ENCODE assay signal across 8 cellular contexts in the genomic region with DNA sequence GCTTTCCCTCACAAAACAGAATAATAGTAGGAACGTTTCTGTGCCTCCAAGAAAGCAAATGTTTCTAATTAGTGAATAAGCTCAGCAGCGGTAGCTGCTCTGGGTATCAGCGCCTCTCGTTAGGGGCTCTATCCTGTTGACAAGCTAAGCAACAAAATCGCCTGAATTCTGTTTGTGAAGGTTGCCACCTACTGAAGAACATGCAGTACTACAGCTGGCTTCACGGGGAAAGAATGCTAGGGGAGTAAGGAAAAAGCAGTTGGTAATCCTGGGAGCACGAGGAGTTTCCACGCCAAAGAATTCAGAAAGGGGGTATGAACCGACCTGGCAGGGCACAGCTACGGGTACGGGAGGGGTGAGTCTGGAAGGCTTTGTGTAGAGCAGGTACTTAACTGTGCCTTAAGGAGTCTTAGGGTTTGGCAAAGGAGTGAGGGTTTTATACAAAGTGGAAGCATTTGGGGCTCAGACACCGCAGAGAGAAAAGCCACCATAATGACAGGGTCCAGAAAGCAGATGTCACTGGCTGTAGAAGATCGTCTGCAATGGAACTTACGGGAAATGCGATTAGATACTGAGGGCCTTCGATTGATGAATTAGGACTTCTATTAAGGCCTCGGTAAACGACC.
A peak's percentile ranks its signal among the peaks of the same experiment; 100 is the strongest.
DNase-seq lines count a peak whose midpoint lies in the region; ATAC-seq and TF ChIP-seq lines count a peak whose summit lies in the region.

No MANE protein-coding gene starts in this region.

- DNase-seq in ELF-1 (ENCODE audit: low read depth, low spot score) (peak; percentile 87), HuH-7.5 (ENCODE audit: low spot score) (peak; percentile 36), OCI-M1 (lab: John Stamatoyannopoulos, UW) (peak; percentile 68), foreskin fibroblast (peak; percentile 71 to 89), posterior vena cava (ENCODE audit: low spot score) (no peak)
- peak; percentile 36 to 52 for DNase-seq in activated T-cell treated with anti-CD3 and anti-CD28 coated beads, Interleukin-2, amount 50 U/mL, for 72 hours

- intact Hi-C loops in posterior vena cava (cut with DNase I) = no loop called here

- no peaks in the 10 kb centered on the region for H3K36me3 Mint-ChIP-seq in activated T-cell treated with anti-CD3 and anti-CD28 coated beads, Interleukin-2, amount 50 U/mL, for 72 hours (ENCODE audit: insufficient read depth in 2 of 2)

- peak; percentile 93 for ATAC-seq in GM21619 (IDR thresholded peaks at IDR 0.05; ENCODE audit: unreplicated experiment)
- ATAC-seq in activated T-cell treated with anti-CD3 and anti-CD28 coated beads, Interleukin-2, amount 50 U/mL, for 72 hours (replicated peaks in 1 of 2) = peak; percentile 71 to 75

- no peak overlapping the region for H3K27ac Mint-ChIP-seq in activated T-cell treated with anti-CD3 and anti-CD28 coated beads, Interleukin-2, amount 50 U/mL, for 72 hours

- H3K9me3 Mint-ChIP-seq in activated T-cell treated with anti-CD3 and anti-CD28 coated beads, Interleukin-2, amount 50 U/mL, for 72 hours = no peaks in the 10 kb centered on the region

- peak overlapping the region in 1 of 2 donors; percentile 16 for H3K4me3 Mint-ChIP-seq in activated T-cell treated with anti-CD3 and anti-CD28 coated beads, Interleukin-2, amount 50 U/mL, for 72 hours

- H3K4me3 ChIP-seq in foreskin fibroblast (ENCODE audit: low read depth in 1 of 2, low read length in 2 of 2) (peak overlapping the region; percentile 34 to 47), neuron (ENCODE audit: low read length) (peak overlapping the region; percentile 24)

- no peaks in the 10 kb centered on the region for H3K27me3 ChIP-seq in neuron (ENCODE audit: insufficient read depth, low read length)

- H3K9me3 ChIP-seq in neuron (ENCODE audit: low read length) = no peaks in the 10 kb centered on the region

- peak; percentile 90 for TF ChIP-seq CTCF in foreskin fibroblast (IDR thresholded peaks at IDR 0.05; ENCODE audit: low read depth, low read length)

- H3K27me3 Mint-ChIP-seq in activated T-cell treated with anti-CD3 and anti-CD28 coated beads, Interleukin-2, amount 50 U/mL, for 72 hours (ENCODE audit: low read depth) = no peaks in the 10 kb centered on the region

- H3K4me1 Mint-ChIP-seq in activated T-cell treated with anti-CD3 and anti-CD28 coated beads, Interleukin-2, amount 50 U/mL, for 72 hours (ENCODE audit: low read depth) = peaks cover 14% of the 10 kb centered on the region

- H2AFZ ChIP-seq in neuron (ENCODE audit: low read depth, low read length) = peak overlapping the region; percentile 39

- no peaks in the 10 kb centered on the region for H3K4me1 ChIP-seq in neuron (ENCODE audit: insufficient read depth, low read length)

- no peaks in the 10 kb centered on the region for H3K36me3 ChIP-seq in neuron (ENCODE audit: insufficient read depth, low read length)
